In the genomic region with DNA sequence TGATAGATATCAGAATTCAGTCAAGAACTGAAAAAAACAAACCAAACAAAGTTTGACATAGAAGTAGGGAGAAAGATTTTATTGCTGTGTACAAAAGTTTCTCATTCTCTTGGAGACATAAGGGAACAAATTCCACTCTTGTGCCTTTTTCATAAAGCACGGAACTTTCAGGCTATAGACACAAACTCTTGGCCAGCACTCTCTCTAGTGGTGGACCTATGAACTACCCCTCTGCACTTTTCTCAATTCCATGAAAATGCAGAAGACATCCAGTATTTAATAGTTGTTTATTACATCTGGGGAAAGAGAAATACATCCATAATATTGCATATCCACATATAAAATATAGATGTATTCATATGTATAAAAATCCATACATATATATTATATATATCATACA, we compare ENCODE assay signal across 9 cellular contexts.
DNase-seq lines count a peak whose midpoint lies in the region; ATAC-seq and TF ChIP-seq lines count a peak whose summit lies in the region.
"Had no signal": no experiment of that assay in that cellular context is flagged by ENCODE, and none has a peak within 500 bp of the region (broad histone marks: within the 10 kb centered on the region; RNA-seq: fewer than 3 reads in every experiment).

No MANE protein-coding gene starts in this region.

- H3K36me3 ChIP-seq in WERI-Rb-1 (no peaks in the 10 kb centered on the region), upper lobe of right lung (no peaks in the 10 kb centered on the region)

- intact Hi-C loops in upper lobe of right lung (cut with DNase I) = no loop called here

- H3K9me3 ChIP-seq in WERI-Rb-1 (ENCODE audit: severe bottlenecking) (no peaks in the 10 kb centered on the region), upper lobe of right lung (no peaks in the 10 kb centered on the region)

- no peak overlapping the region for H3K27ac ChIP-seq in WERI-Rb-1
- no peak overlapping the region for H3K27ac ChIP-seq in upper lobe of right lung
- H3K27ac ChIP-seq: KMS-11 had no signal

- H3K27me3 Mint-ChIP-seq in stimulated activated naive CD8-positive, alpha-beta T cell treated with anti-CD3 and anti-CD28 coated beads, Interleukin-15, amount 100 ng/mL, for 72 hours = peaks cover 24% of the 10 kb centered on the region

- H3K4me3 ChIP-seq in WERI-Rb-1 (ENCODE audit: low read depth, low read length) (no peak overlapping the region), upper lobe of right lung (no peak overlapping the region)

- H3K4me3 Mint-ChIP-seq in stimulated activated naive CD8-positive, alpha-beta T cell treated with anti-CD3 and anti-CD28 coated beads, Interleukin-15, amount 100 ng/mL, for 72 hours = no peak overlapping the region

- H3K4me1 Mint-ChIP-seq in stimulated activated naive CD8-positive, alpha-beta T cell treated with anti-CD3 and anti-CD28 coated beads, Interleukin-15, amount 100 ng/mL, for 72 hours = no peaks in the 10 kb centered on the region

- ATAC-seq in HG03139 (IDR thresholded peaks at IDR 0.05; ENCODE audit: unreplicated experiment) (peak; percentile 52), upper lobe of right lung (peak; percentile 67), GM21515 (IDR thresholded peaks at IDR 0.05; ENCODE audit: unreplicated experiment) (no peak)
- ATAC-seq in stimulated activated naive CD8-positive, alpha-beta T cell treated with anti-CD3 and anti-CD28 coated beads, Interleukin-15, amount 100 ng/mL, for 72 hours = no peak

- H3K9me3 Mint-ChIP-seq in stimulated activated naive CD8-positive, alpha-beta T cell treated with anti-CD3 and anti-CD28 coated beads, Interleukin-15, amount 100 ng/mL, for 72 hours = no peaks in the 10 kb centered on the region

- TF ChIP-seq CTCF in WERI-Rb-1 (IDR thresholded peaks at IDR 0.05; ENCODE audit: low read depth, low read length) (peak; percentile 82), upper lobe of right lung (IDR thresholded peaks at IDR 0.05) (peak; percentile 69)

- H3K27ac Mint-ChIP-seq in stimulated activated naive CD8-positive, alpha-beta T cell treated with anti-CD3 and anti-CD28 coated beads, Interleukin-15, amount 100 ng/mL, for 72 hours = no peak overlapping the region

- no peaks in the 10 kb centered on the region for H3K27me3 ChIP-seq in WERI-Rb-1 (ENCODE audit: insufficient read depth, low read depth, severe bottlenecking)
- no peaks in the 10 kb centered on the region for H3K27me3 ChIP-seq in upper lobe of right lung

- no peaks in the 10 kb centered on the region for H3K4me1 ChIP-seq in upper lobe of right lung

- DNase-seq in ELR (ENCODE audit: low read depth) = peak; percentile 1
- no peak for DNase-seq in WERI-Rb-1
- DNase-seq in hepatic stellate cell (ENCODE audit: low spot score) = peak; percentile 51
- DNase-seq in upper lobe of right lung = no peak
- no peak for DNase-seq in HK-2 (ENCODE audit: unreplicated experiment)
- no peak for DNase-seq in stimulated activated naive CD8-positive, alpha-beta T cell treated with anti-CD3 and anti-CD28 coated beads, Interleukin-15, amount 100 ng/mL, for 72 hours

Comparison
In these comparisons a context has a peak if more than half of its experiments do, and no peak if none do; other contexts are left out.
1. DNase-seq: peak in ELR (single experiment) and hepatic stellate cell (single experiment); none in WERI-Rb-1 (single experiment), upper lobe of right lung (single experiment), HK-2 (single experiment) and stimulated activated naive CD8-positive, alpha-beta T cell treated with anti-CD3 and anti-CD28 coated beads, Interleukin-15, amount 100 ng/mL, for 72 hours (0 of 2).
2. ATAC-seq: peak in HG03139 (single experiment) and upper lobe of right lung (single experiment); none in GM21515 (single experiment) and stimulated activated naive CD8-positive, alpha-beta T cell treated with anti-CD3 and anti-CD28 coated beads, Interleukin-15, amount 100 ng/mL, for 72 hours (single experiment).